ENCODE assay signal across 1 cellular context in the genomic region with DNA sequence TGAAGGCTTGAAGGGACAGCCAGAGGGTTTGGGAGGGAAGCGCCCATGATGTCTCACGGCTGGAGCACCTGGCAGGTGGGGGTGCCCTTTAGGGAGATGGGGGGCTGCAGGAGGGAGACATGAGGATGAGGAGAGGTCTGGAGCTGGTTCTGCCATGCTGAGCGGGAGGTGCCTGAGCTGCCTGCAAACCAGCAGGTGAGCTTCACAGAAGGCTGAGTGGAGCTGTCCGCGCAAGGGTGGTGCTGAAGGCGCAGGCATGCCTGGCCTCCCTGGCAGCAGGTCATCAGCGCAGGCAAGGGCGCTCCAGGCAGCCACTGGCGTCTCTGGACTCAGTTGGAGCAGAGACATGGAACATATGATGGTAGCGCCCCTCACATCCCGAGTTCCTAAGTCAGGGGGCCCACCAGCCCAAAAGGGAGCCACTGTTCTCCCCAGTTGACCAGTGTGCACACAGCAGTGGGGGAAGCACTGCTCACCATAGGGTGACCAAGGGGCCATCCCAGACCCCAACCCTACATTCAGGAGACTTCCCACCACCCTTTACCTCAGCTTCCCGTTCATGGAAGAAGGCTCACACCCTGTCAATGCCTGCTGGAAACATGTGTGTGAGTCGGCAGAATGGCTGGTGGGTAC.
TF ChIP-seq lines count a peak whose summit lies in the region.

No MANE protein-coding gene starts in this region.

TF ChIP-seq in HepG2, 621 proteins besides CTCF, POLR2A, EP300 and RAD21 (continued from another document):
- TF ChIP-seq ZFX (CRISPR knock-in tag; IDR thresholded peaks at IDR 0.05; ENCODE audit: low read depth) (peak; percentile 42), CCAR2 (optimal IDR thresholded peaks at IDR 0.05; ENCODE audit: low read depth, low read length) (no peak), SSRP1 (CRISPR knock-in tag; IDR thresholded peaks at IDR 0.05) (0 out of 2 replicates have a peak, but pooled peaks have one; percentile 39), TOPORS (CRISPR knock-in tag; IDR thresholded peaks at IDR 0.05) (peak; percentile 62; the same call in 1 of the 2 replicates), SNAI1 (CRISPR knock-in tag; IDR thresholded peaks at IDR 0.05; ENCODE audit: borderline replicate concordance) (peak; percentile 88; the same call in 1 of the 2 replicates), ZNF382 (CRISPR knock-in tag; IDR thresholded peaks at IDR 0.05; ENCODE audit: borderline replicate concordance) (no peak), ZNF251 (CRISPR knock-in tag; IDR thresholded peaks at IDR 0.05) (peak; percentile 95), ZNF549 (CRISPR knock-in tag; IDR thresholded peaks at IDR 0.05) (no peak), NR3C1 (CRISPR knock-in tag; IDR thresholded peaks at IDR 0.05) (no peak), PHF5A (CRISPR knock-in tag; IDR thresholded peaks at IDR 0.05; ENCODE audit: low read depth, unreplicated experiment) (peak; percentile 59), HIVEP1 (CRISPR knock-in tag; IDR thresholded peaks at IDR 0.05) (peak; percentile 50; the same call in 1 of the 2 replicates), ZMYM4 (CRISPR knock-in tag; IDR thresholded peaks at IDR 0.05) (no peak), MBD4 (IDR thresholded peaks at IDR 0.05; ENCODE audit: borderline replicate concordance, low read length) (no peak), ZNF792 (CRISPR knock-in tag; IDR thresholded peaks at IDR 0.05) (peak; percentile 99), ZBTB1 (CRISPR knock-in tag; IDR thresholded peaks at IDR 0.05; ENCODE audit: borderline replicate concordance) (peak; percentile 76; the same call in 1 of the 2 replicates), MTA3 (CRISPR knock-in tag; IDR thresholded peaks at IDR 0.05) (no peak), ZNF550 (CRISPR knock-in tag; IDR thresholded peaks at IDR 0.05; ENCODE audit: borderline replicate concordance) (peak; percentile 90; the same call in 1 of the 2 replicates), ZNF703 (CRISPR knock-in tag; IDR thresholded peaks at IDR 0.05; ENCODE audit: borderline replicate concordance) (no peak), TCF7 (IDR thresholded peaks at IDR 0.05; ENCODE audit: low read depth) (no peak), JUND (CRISPR knock-in tag; IDR thresholded peaks at IDR 0.05) (0 out of 2 replicates have a peak, but pooled peaks have one; percentile 19), PAX8 (CRISPR knock-in tag; IDR thresholded peaks at IDR 0.05; ENCODE audit: borderline replicate concordance) (peak; percentile 97; the same call in 1 of the 2 replicates), ZSCAN22 (CRISPR knock-in tag; IDR thresholded peaks at IDR 0.05) (0 out of 2 replicates have a peak, but pooled peaks have one; percentile 43), KLF11 (CRISPR knock-in tag; IDR thresholded peaks at IDR 0.05) (peak; percentile 98), MTF2 (CRISPR knock-in tag; IDR thresholded peaks at IDR 0.05; ENCODE audit: borderline replicate concordance) (no peak), MAFK (conservative IDR thresholded peaks at IDR 0.05 in 1 of 2, IDR thresholded peaks at IDR 0.05 in 1 of 2; ENCODE audit: low read length in 2 of 2) (no peak), TBX2 (CRISPR knock-in tag; IDR thresholded peaks at IDR 0.05; ENCODE audit: borderline replicate concordance) (peak; percentile 73; the same call in 1 of the 2 replicates)
- TF ChIP-seq, protein P1, sequence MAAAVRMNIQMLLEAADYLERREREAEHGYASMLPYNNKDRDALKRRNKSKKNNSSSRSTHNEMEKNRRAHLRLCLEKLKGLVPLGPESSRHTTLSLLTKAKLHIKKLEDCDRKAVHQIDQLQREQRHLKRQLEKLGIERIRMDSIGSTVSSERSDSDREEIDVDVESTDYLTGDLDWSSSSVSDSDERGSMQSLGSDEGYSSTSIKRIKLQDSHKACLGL (CRISPR knock-in tag; IDR thresholded peaks at IDR 0.05), result peak; percentile 92
- TF ChIP-seq, protein P2, sequence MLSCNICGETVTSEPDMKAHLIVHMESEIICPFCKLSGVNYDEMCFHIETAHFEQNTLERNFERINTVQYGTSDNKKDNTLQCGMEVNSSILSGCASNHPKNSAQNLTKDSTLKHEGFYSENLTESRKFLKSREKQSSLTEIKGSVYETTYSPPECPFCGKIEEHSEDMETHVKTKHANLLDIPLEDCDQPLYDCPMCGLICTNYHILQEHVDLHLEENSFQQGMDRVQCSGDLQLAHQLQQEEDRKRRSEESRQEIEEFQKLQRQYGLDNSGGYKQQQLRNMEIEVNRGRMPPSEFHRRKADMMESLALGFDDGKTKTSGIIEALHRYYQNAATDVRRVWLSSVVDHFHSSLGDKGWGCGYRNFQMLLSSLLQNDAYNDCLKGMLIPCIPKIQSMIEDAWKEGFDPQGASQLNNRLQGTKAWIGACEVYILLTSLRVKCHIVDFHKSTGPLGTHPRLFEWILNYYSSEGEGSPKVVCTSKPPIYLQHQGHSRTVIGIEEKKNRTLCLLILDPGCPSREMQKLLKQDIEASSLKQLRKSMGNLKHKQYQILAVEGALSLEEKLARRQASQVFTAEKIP (CRISPR knock-in tag; IDR thresholded peaks at IDR 0.05; ENCODE audit: borderline replicate concordance), result no peak
- TF ChIP-seq, protein P3, sequence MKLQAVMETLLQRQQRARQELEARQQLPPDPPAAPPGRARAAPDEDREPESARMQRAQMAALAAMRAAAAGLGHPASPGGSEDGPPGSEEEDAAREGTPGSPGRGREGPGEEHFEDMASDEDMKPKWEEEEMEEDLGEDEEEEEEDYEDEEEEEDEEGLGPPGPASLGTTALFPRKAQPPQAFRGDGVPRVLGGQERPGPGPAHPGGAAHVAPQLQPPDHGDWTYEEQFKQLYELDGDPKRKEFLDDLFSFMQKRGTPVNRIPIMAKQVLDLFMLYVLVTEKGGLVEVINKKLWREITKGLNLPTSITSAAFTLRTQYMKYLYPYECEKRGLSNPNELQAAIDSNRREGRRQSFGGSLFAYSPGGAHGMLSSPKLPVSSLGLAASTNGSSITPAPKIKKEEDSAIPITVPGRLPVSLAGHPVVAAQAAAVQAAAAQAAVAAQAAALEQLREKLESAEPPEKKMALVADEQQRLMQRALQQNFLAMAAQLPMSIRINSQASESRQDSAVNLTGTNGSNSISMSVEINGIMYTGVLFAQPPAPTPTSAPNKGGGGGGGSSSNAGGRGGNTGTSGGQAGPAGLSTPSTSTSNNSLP (IDR thresholded peaks at IDR 0.05; ENCODE audit: low read depth, low read length), result no peak
- TF ChIP-seq, protein P4, sequence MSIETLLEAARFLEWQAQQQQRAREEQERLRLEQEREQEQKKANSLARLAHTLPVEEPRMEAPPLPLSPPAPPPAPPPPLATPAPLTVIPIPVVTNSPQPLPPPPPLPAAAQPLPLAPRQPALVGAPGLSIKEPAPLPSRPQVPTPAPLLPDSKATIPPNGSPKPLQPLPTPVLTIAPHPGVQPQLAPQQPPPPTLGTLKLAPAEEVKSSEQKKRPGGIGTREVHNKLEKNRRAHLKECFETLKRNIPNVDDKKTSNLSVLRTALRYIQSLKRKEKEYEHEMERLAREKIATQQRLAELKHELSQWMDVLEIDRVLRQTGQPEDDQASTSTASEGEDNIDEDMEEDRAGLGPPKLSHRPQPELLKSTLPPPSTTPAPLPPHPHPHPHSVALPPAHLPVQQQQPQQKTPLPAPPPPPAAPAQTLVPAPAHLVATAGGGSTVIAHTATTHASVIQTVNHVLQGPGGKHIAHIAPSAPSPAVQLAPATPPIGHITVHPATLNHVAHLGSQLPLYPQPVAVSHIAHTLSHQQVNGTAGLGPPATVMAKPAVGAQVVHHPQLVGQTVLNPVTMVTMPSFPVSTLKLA (IDR thresholded peaks at IDR 0.05), result no peak
